In the genomic region with DNA sequence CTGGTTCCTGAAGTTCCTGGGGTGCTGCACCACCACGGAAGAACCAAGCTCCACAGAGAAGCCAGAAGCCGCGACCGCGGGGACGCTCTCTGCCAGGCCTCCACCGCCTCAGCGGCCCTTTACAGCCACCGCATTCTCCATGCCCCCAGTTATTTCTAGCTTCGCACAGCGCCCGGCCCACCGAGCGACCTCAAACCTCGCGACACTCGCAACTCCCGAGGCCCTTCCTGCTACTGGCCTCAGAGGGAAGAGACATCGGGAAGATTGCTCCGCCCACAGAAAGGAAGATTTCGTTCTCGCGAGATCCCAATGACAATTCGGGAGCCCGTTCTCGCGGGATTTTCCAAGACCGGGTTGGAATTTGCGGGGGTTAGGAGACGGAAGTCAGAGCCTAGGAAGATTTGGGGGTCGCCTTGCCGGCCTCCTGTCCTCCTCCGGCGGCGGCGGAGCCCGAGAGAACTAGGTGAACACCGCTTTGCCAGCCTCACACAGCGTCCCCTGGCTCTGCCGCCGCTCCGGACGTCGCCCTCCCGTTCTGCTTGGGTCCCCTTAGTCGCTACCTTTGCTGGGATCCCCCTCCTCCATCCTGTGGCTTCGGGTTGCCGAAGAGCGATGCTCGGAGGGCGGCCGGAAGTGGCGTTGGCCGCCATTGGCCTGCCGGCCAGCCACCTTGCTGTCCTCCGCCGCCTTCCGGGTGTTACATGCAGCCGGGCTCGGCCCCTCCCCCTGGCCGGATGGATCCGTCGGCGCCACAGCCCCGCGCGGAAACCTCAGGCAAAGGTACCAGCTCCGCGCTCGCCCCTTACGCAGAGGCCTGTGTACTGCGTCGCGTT, we compare ENCODE assay signal across 8 cellular contexts. TPM values are rescaled to one million over a fixed set of nuclear protein-coding genes. Genes with fewer than 3 reads are reported as not detected.
DNase-seq lines count a peak whose midpoint lies in the region; ATAC-seq and TF ChIP-seq lines count a peak whose summit lies in the region.

A gene with protein sequence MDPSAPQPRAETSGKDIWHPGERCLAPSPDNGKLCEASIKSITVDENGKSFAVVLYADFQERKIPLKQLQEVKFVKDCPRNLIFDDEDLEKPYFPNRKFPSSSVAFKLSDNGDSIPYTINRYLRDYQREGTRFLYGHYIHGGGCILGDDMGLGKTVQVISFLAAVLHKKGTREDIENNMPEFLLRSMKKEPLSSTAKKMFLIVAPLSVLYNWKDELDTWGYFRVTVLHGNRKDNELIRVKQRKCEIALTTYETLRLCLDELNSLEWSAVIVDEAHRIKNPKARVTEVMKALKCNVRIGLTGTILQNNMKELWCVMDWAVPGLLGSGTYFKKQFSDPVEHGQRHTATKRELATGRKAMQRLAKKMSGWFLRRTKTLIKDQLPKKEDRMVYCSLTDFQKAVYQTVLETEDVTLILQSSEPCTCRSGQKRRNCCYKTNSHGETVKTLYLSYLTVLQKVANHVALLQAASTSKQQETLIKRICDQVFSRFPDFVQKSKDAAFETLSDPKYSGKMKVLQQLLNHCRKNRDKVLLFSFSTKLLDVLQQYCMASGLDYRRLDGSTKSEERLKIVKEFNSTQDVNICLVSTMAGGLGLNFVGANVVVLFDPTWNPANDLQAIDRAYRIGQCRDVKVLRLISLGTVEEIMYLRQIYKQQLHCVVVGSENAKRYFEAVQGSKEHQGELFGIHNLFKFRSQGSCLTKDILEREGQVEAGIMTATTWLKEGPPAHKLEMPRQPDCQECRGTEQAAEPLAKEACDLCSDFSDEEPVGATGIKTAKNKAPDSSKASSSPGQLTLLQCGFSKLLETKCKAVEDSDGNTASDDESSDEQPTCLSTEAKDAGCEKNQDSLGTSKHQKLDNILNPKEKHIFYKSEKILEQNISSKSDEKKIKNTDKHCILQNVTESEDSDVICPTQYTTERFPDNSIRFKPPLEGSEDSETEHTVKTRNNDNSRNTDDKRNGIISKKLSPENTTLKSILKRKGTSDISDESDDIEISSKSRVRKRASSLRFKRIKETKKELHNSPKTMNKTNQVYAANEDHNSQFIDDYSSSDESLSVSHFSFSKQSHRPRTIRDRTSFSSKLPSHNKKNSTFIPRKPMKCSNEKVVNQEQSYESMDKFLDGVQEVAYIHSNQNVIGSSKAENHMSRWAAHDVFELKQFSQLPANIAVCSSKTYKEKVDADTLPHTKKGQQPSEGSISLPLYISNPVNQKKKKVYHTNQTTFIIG (N-terminal part only) (plus strand): TSS at position 387 of the 833 bp plus-strand sequence. CDS start 348 bp downstream, at position 735.

- POLR2A ChIA-PET in Caco-2 (lab: Charles Lee), result interaction anchor here (0.5 to 1.0 kb wide), 8 partner anchors 80 to 815 kb away, joined by 3 to 4 read pairs (median 3); no protein-coding TSS in a partner anchor

- H3K4me1 ChIP-seq in Caco-2, result no peaks in the 10 kb centered on the region
- H3K4me1 ChIP-seq in lung (ENCODE audit: control insufficient read depth in 2 of 2, insufficient read depth in 2 of 2, low read length in 2 of 2), result peaks cover 1 to 12% of the 10 kb centered on the region in 2 donors

- no peaks in the 10 kb centered on the region for H3K9me3 ChIP-seq in Caco-2
- H3K9me3 ChIP-seq in lung (ENCODE audit: control insufficient read depth in 2 of 2, insufficient read depth in 1 of 2, low read length in 1 of 2), result no peaks in the 10 kb centered on the region

- 0% methylated on average over 70 to 74 of the region's 74 CpGs for WGBS in lung, 2 donors

- H3K9me3 Mint-ChIP-seq in Caco-2 (ENCODE audit: unreplicated experiment), result no peaks in the 10 kb centered on the region

- peaks cover 23% of the 10 kb centered on the region for H3K36me3 Mint-ChIP-seq in Caco-2 (ENCODE audit: insufficient read depth, unreplicated experiment)

- H3K27ac Mint-ChIP-seq in Caco-2 (ENCODE audit: unreplicated experiment), result no peak within 1 kb of the TSS

- DNase-seq in Caco-2, result peak; percentile 96 to 98
- peak; percentile 98 for DNase-seq in HT-29 (ENCODE audit: low spot score)
- DNase-seq in NK-92 treated with Interleukin-12 subunit alpha and Interleukin-12 subunit beta, amount 100 ng/mL, for 24 hours (lab: John Stamatoyannopoulos, UW), result peak; percentile 85
- DNase-seq in activated CD8-positive, alpha-beta memory T cell treated with anti-CD3 and anti-CD28 coated beads for 1 hour (ENCODE audit: extremely low read depth in 1 of 2, low read depth in 1 of 2), result peak; percentile 82 to 85
- peak; percentile 81 for DNase-seq in effector CD8-positive, alpha-beta T cell (lab: John Stamatoyannopoulos, UW)
- peak; percentile 96 for DNase-seq in lung (ENCODE audit: low spot score)
- peak; percentile 86 for DNase-seq in stimulated activated CD8-positive, alpha-beta memory T cell treated with anti-CD3 and anti-CD28 coated beads, Interleukin-12 subunit alpha, Interleukin-12 subunit beta, amount 100 ng/mL, for 4 hours (ENCODE audit: low read depth)

- no TSS peak for BruUV-seq in Caco-2 (replicated peaks; lab: Mats Ljungman, UMichigan)

- no peaks in the 10 kb centered on the region for H3K4me1 Mint-ChIP-seq in Caco-2 (ENCODE audit: low read depth, unreplicated experiment)

- intact Hi-C loops in Caco-2 (cut with micrococcal nuclease; ENCODE audit: unreplicated experiment), result loop anchor here (2.0 to 10.0 kb wide), 4 partner anchors 141 to 561 kb away; a partner anchor contains a TSS

- no peaks in the 10 kb centered on the region for H3K27me3 Mint-ChIP-seq in Caco-2 (ENCODE audit: insufficient read depth, unreplicated experiment)

- peak within 1 kb of the TSS in 1 of 2 donors; percentile 99 for H3K27ac ChIP-seq in lung (ENCODE audit: low read depth in 1 of 2, low read length in 1 of 2)

- CTCF ChIA-PET in Caco-2 (lab: Charles Lee), result interaction anchor here (0.9 kb wide), 1 partner anchor 139 kb away, joined by 3 read pairs; no protein-coding TSS in a partner anchor

- TF ChIP-seq CTCF in Caco-2 (IDR thresholded peaks at IDR 0.05; ENCODE audit: insufficient read depth in 1 of 2, low read depth in 1 of 2, low read length in 1 of 2, severe bottlenecking in 1 of 2, unreplicated experiment in 1 of 2), result no peak
- no peak for TF ChIP-seq CTCF in lung (IDR thresholded peaks at IDR 0.05; ENCODE audit: control extremely low read depth, extremely low read depth)

- no peak within 1 kb of the TSS for H3K4me3 ChIP-seq in Caco-2 (ENCODE audit: low read depth, low read length)
- peak within 1 kb of the TSS; percentile 91 for H3K4me3 ChIP-seq in lung

- H3K36me3 ChIP-seq in Caco-2 (ENCODE audit: control insufficient read depth, insufficient read depth, low read length) (no peaks in the 10 kb centered on the region), lung (ENCODE audit: control insufficient read depth in 2 of 2, insufficient read depth in 2 of 2, low read length in 2 of 2) (no peaks in the 10 kb centered on the region)

- H3K4me3 Mint-ChIP-seq in Caco-2 (ENCODE audit: unreplicated experiment), result no peak within 1 kb of the TSS

- H3K27me3 ChIP-seq in Caco-2 (replicated peaks; ENCODE audit: control insufficient read depth, insufficient read depth, low read length) (no peaks in the 10 kb centered on the region), lung (ENCODE audit: control insufficient read depth, insufficient read depth) (no peaks in the 10 kb centered on the region)

- peak; percentile 78 for ATAC-seq in GM21390 (IDR thresholded peaks at IDR 0.05; ENCODE audit: unreplicated experiment)
- ATAC-seq in lung (ENCODE audit: insufficient read depth, low FRiP score), result peak; percentile 98

RNA-seq across cellular contexts. Expression of the gene that starts here (rescaled TPM):
- 45.4 and 46.1 TPM in 2 replicates for total RNA-seq in Caco-2 (2022)
- 27.2 and 30.0 TPM in 2 replicates for total RNA-seq in HT-29 (2014; rRNA removed; shearing (Covaris generic))
- total RNA-seq in lung, result 100 to 1,000 TPM in 1 of 2 donors, 10 to 100 TPM in 1; 37.4 to 125 TPM
- 10 to 100 TPM in 1 of 2 donors, 1 to 10 TPM in 1; 4.3 to 11.7 TPM for polyA plus RNA-seq in lung
